1 cellular context compared by ENCODE assay signal in genomic region chr14:60724080-60724618, GRCh38.
TF ChIP-seq lines count a peak whose summit lies in the region.

SIX4 (minus strand) TSS chr14:60724351; CDS start chr14:60724074, 277 bp downstream.

TF ChIP-seq in K562, 482 proteins besides CTCF, POLR2A, EP300 and RAD21 (continued from another document and continues in another):
- TF ChIP-seq NKRF (IDR thresholded peaks at IDR 0.05; ENCODE audit: borderline replicate concordance) (peak; percentile 74), TBP (optimal IDR thresholded peaks at IDR 0.05; ENCODE audit: low read depth, low read length) (peak; percentile 85), MGA (IDR thresholded peaks at IDR 0.05) (peak; percentile 48), BHLHE40 (IDR thresholded peaks at IDR 0.05; ENCODE audit: low read length) (0 out of 2 replicates have a peak, but pooled peaks have one; percentile 40), POLR2H (tag; IDR thresholded peaks at IDR 0.05; ENCODE audit: low read depth) (peak; percentile 67), SOX6 (IDR thresholded peaks at IDR 0.05) (no peak), ARID1B (IDR thresholded peaks at IDR 0.05) (peak; percentile 38; the same call in 1 of the 2 replicates), POU5F1 (IDR thresholded peaks at IDR 0.05; ENCODE audit: borderline replicate concordance, low read depth, low read length, partially characterized antibody) (no peak), ARID3A (IDR thresholded peaks at IDR 0.05; ENCODE audit: borderline replicate concordance, low read depth, low read length) (no peak), EWSR1 (IDR thresholded peaks at IDR 0.05; ENCODE audit: borderline replicate concordance, low read depth, partially characterized antibody) (no peak), ZNF232 (CRISPR knock-in tag; IDR thresholded peaks at IDR 0.05) (no peak), HDAC2 (IDR thresholded peaks at IDR 0.05) (peak; percentile 38; the same call in 1 of the 2 replicates), ARID2 (IDR thresholded peaks at IDR 0.05) (0 out of 2 replicates have a peak, but pooled peaks have one; percentile 8), ESRRB (CRISPR knock-in tag; IDR thresholded peaks at IDR 0.05; ENCODE audit: borderline replicate concordance) (no peak), ZNF436 (CRISPR knock-in tag; IDR thresholded peaks at IDR 0.05) (no peak), GTF3C2 (IDR thresholded peaks at IDR 0.05; ENCODE audit: borderline replicate concordance, extremely low read depth, insufficient read length) (no peak), ATF6 (CRISPR knock-in tag; IDR thresholded peaks at IDR 0.05) (no peak), ZNF589 (CRISPR knock-in tag; IDR thresholded peaks at IDR 0.05; ENCODE audit: low read depth) (no peak), SIX5 (IDR thresholded peaks at IDR 0.05; ENCODE audit: borderline replicate concordance in 1 of 2, insufficient read depth in 1 of 2, low read depth in 1 of 2, low read length in 2 of 2) (no peak), ZBTB43 (CRISPR knock-in tag; IDR thresholded peaks at IDR 0.05) (no peak), CHD1 (IDR thresholded peaks at IDR 0.05; ENCODE audit: low read length) (peak; percentile 0), SRSF9 (IDR thresholded peaks at IDR 0.05; ENCODE audit: borderline replicate concordance, low read depth, low read length) (no peak), XRCC4 (IDR thresholded peaks at IDR 0.05; ENCODE audit: extremely low read depth, insufficient read depth, insufficient read length) (no peak), PBX2 (CRISPR knock-in tag; IDR thresholded peaks at IDR 0.05; ENCODE audit: low read depth) (peak; percentile 44; the same call in 1 of the 2 replicates), PBX2 (tag; conservative IDR thresholded peaks at IDR 0.05; ENCODE audit: low read depth) (peak; percentile 78), ZNF644 (tag; IDR thresholded peaks at IDR 0.05; ENCODE audit: low read depth) (no peak)
